Comparison of ENCODE assay signal across 20 cellular contexts in genomic region chr20:57106692-57107091, GRCh38.
"Had no signal": no experiment of that assay in that cellular context is flagged by ENCODE, and none has a peak within 500 bp of the region (broad histone marks: within the 10 kb centered on the region; RNA-seq: fewer than 3 reads in every experiment).

No MANE protein-coding gene starts in this region.

- H3K4me1 ChIP-seq: colonic mucosa, gastrocnemius medialis, left lung, sigmoid colon had no signal

- H3K27ac ChIP-seq: colonic mucosa, esophagus squamous epithelium, gastrocnemius medialis, left lung, sigmoid colon, transverse colon had no signal

- H3K4me3 ChIP-seq: colonic mucosa, esophagus squamous epithelium, gastrocnemius medialis, left lung, lung, sigmoid colon, smooth muscle cell, transverse colon had no signal

- H3K36me3 ChIP-seq: colonic mucosa, esophagus squamous epithelium, gastrocnemius medialis, left lung, sigmoid colon, transverse colon had no signal

- H3K4me2 ChIP-seq: smooth muscle cell had no signal

- DNase-seq: activated CD4-positive, alpha-beta T cell treated with anti-CD3 and anti-CD28 coated beads for 4 hours; activated CD4-positive, alpha-beta T cell treated with anti-CD3 and anti-CD28 coated beads, Interleukin-2, amount 50 U/mL, for 48 hours; activated CD4-positive, CD25-positive, alpha-beta regulatory T cell; activated naive CD4-positive, alpha-beta T cell treated with Interleukin-2 at 50 U/mL for 16 hours; activated naive CD8-positive, alpha-beta T cell treated with anti-CD3 and anti-CD28 coated beads for 36 hours; activated T-cell treated with anti-CD3 and anti-CD28 coated beads, Interleukin-2, amount 50 U/mL, for 48 hours; colonic mucosa; endodermal cell; esophagus squamous epithelium; gastrocnemius medialis; hippocampal formation; kidney glomerular epithelial cell; left lung; naive B cell; sigmoid colon; stimulated activated CD4-positive, alpha-beta T cell treated with anti-CD3 and anti-CD28 coated beads, Interleukin-15, amount 100 ng/mL, for 24 hours; transverse colon had no signal

- H3K9me3 ChIP-seq: colonic mucosa, esophagus squamous epithelium, gastrocnemius medialis, left lung, sigmoid colon, transverse colon had no signal

- ATAC-seq: gastrocnemius medialis; left lung; stimulated activated memory B cell treated with anti-CD40 and anti-IgM and Interleukin-4, amounts not matched to agents 10 μg/mL and 1 μg/mL and 100 μg/mL, for 72 hours had no signal

- H3K27me3 ChIP-seq: colonic mucosa, gastrocnemius medialis, transverse colon had no signal
